8 cellular contexts compared by ENCODE assay signal in the genomic region with DNA sequence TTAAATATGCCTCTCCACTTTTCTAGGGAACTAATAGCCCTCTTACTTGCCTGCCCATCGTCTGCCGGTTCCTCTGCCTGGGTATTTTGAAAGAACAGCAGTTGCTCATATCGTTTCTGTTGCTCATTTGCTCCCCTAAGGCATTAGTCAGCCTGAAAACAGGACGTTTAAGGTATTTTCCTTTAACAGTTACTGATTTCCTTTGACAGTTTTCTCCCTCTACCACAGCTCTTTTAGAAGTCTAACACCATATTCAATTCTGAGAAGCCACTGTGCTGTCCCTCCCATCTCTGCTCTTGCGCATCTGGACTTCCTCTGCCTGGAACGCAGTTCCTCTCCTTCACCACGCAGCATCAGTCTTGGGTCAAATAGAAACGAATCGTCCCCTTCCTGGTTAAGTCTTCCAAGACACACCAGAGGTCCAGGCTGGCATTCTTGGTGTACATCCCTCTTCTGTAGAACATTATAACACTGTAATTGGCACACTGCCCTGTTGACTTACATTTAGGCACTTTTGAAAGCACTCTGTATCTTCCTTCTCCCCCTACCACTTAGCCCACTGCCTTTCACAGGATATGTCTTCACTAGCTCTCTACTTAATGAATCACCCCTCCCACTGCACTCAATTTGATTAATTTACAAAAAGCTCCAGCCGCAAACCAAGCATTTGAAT.
A peak's percentile ranks its signal among the peaks of the same experiment; 100 is the strongest.
DNase-seq lines count a peak whose midpoint lies in the region; ATAC-seq and TF ChIP-seq lines count a peak whose summit lies in the region.

No MANE protein-coding gene starts in this region.

- DNase-seq in NCI-H1436 (lab: John Stamatoyannopoulos, UW) (peak; percentile 13), NCI-H1436 treated with DMSO at 0.1 percent for 48 hours (lab: John Stamatoyannopoulos, UW) (no peak), PC-9 (peak in 1 of 2 experiments; percentile 24), fibroblast of villous mesenchyme (ENCODE audit: low read depth) (peak; percentile 82), putamen (ENCODE audit: low spot score) (peak; percentile 37), vagina (ENCODE audit: extremely low spot score in 2 of 2) (no peak)

- H3K36me3 ChIP-seq in PC-9 (ENCODE audit: low read depth) (no peaks in the 10 kb centered on the region), vagina (no peaks in the 10 kb centered on the region)

- CTCF ChIA-PET in PC-9 (lab: Charles Lee): no interaction called here

- H4K20me1 ChIP-seq in PC-9 (ENCODE audit: insufficient read depth): no peaks in the 10 kb centered on the region

- POLR2A ChIA-PET in PC-9 (lab: Charles Lee; ENCODE audit: unreplicated experiment): interaction anchor here (0.6 kb wide), 1 partner anchor 19 kb away, joined by 3 read pairs; no protein-coding TSS in a partner anchor

- H3K4me2 ChIP-seq in PC-9: peak overlapping the region; percentile 78

- H3K79me2 ChIP-seq in PC-9 (ENCODE audit: low read depth): no peaks in the 10 kb centered on the region

- TF ChIP-seq POLR2A in vagina (IDR thresholded peaks at IDR 0.05): peak in 1 of 2 donors; percentile 45

- no peaks in the 10 kb centered on the region for H3K27me3 ChIP-seq in PC-9 (ENCODE audit: insufficient read depth, low read depth)
- no peaks in the 10 kb centered on the region for H3K27me3 ChIP-seq in vagina

- no TSS peak for BruUV-seq in PC-9 (replicated peaks; lab: Mats Ljungman, UMichigan)

- H3K9me3 Mint-ChIP-seq in activated T-helper 17 cell treated with anti-CD3 and anti-CD28 coated beads, Interleukin-2, amount 50 U/mL, for 72 hours: peaks cover 2% of the 10 kb centered on the region

- H3K27ac Mint-ChIP-seq in activated T-helper 17 cell treated with anti-CD3 and anti-CD28 coated beads, Interleukin-2, amount 50 U/mL, for 72 hours: peak overlapping the region; percentile 99

- H3K27ac ChIP-seq in PC-9 (peak overlapping the region; percentile 22; the same call in 1 of the 2 replicates), vagina (peak overlapping the region; percentile 91)

- H2AFZ ChIP-seq in PC-9: peak overlapping the region; percentile 74

- peaks cover 10% of the 10 kb centered on the region for H3K4me1 Mint-ChIP-seq in activated T-helper 17 cell treated with anti-CD3 and anti-CD28 coated beads, Interleukin-2, amount 50 U/mL, for 72 hours

- no peak for TF ChIP-seq CTCF in PC-9 (conservative IDR thresholded peaks at IDR 0.05)
- TF ChIP-seq CTCF in fibroblast of villous mesenchyme (IDR thresholded peaks at IDR 0.05; ENCODE audit: insufficient read depth, low read depth, low read length): peak; percentile 38
- TF ChIP-seq CTCF in vagina (IDR thresholded peaks at IDR 0.05): peak in 1 of 3 experiments; percentile 25

- ATAC-seq in HG03025 (IDR thresholded peaks at IDR 0.05; ENCODE audit: low FRiP score, unreplicated experiment): peak; percentile 82
- ATAC-seq in activated T-helper 17 cell treated with anti-CD3 and anti-CD28 coated beads, Interleukin-2, amount 50 U/mL, for 72 hours (replicated peaks): peak; percentile 88

- intact Hi-C loops in PC-9 (cut with micrococcal nuclease; ENCODE audit: unreplicated experiment) (loop anchor here (2.0 kb wide), 1 partner anchor 39 kb away; no protein-coding TSS in a partner anchor), vagina (cut with DNase I) (loop anchor here (10.0 kb wide), 1 partner anchor 47 kb away; no protein-coding TSS in a partner anchor)

- H3K36me3 Mint-ChIP-seq in activated T-helper 17 cell treated with anti-CD3 and anti-CD28 coated beads, Interleukin-2, amount 50 U/mL, for 72 hours (ENCODE audit: low read depth): peaks cover 56% of the 10 kb centered on the region

- H3K4me1 ChIP-seq in PC-9 (replicated peaks; ENCODE audit: insufficient read depth): peaks cover 14% of the 10 kb centered on the region
- H3K4me1 ChIP-seq in vagina: peaks cover 19% of the 10 kb centered on the region

- no peaks in the 10 kb centered on the region for H3K9me2 ChIP-seq in PC-9 (ENCODE audit: insufficient read depth)

- H3K4me3 ChIP-seq in PC-9: peak overlapping the region; percentile 52
- H3K4me3 ChIP-seq in fibroblast of villous mesenchyme (ENCODE audit: low read depth, low read length): peak overlapping the region; percentile 60
- peak overlapping the region; percentile 41 to 52 for H3K4me3 ChIP-seq in vagina

- H3F3A ChIP-seq in PC-9 (ENCODE audit: insufficient read depth, low read depth): no peaks in the 10 kb centered on the region

- peak overlapping the region; percentile 97 for H3K4me3 Mint-ChIP-seq in activated T-helper 17 cell treated with anti-CD3 and anti-CD28 coated beads, Interleukin-2, amount 50 U/mL, for 72 hours

- H3K27me3 Mint-ChIP-seq in activated T-helper 17 cell treated with anti-CD3 and anti-CD28 coated beads, Interleukin-2, amount 50 U/mL, for 72 hours: no peaks in the 10 kb centered on the region

- H3K9me3 ChIP-seq in PC-9 (ENCODE audit: insufficient read depth, low read depth) (peaks cover 10% of the 10 kb centered on the region), vagina (no peaks in the 10 kb centered on the region)

Comparison
In these comparisons a context has a peak if more than half of its experiments do, and no peak if none do; other contexts are left out.
1. DNase-seq: peak in NCI-H1436 (single experiment), fibroblast of villous mesenchyme (single experiment) and putamen (single experiment); none in NCI-H1436 treated with DMSO at 0.1 percent for 48 hours (single experiment) and vagina (0 of 2).
2. Peak in every context shown above with its lines, with median percentiles within 50 percentile points of each other: H3K4me3 ChIP-seq.